18 cellular contexts compared by ENCODE assay signal in genomic region chr1:33276573-33277298, GRCh38. TPM values are rescaled to one million over a fixed set of nuclear protein-coding genes. Genes with fewer than 3 reads are reported as not detected.
"Had no signal": no experiment of that assay in that cellular context is flagged by ENCODE, and none has a peak within 500 bp of the region (broad histone marks: within the 10 kb centered on the region; RNA-seq: fewer than 3 reads in every experiment).

No MANE protein-coding gene starts in this region.

- ATAC-seq: effector memory CD8-positive, alpha-beta T cell; left lung had no signal

- H3K4me3 Mint-ChIP-seq: activated naive CD4-positive, alpha-beta T cell treated with anti-CD3 and anti-CD28 coated beads, Interleukin-2, amount 50 U/mL, for 24 hours; effector memory CD8-positive, alpha-beta T cell had no signal

- H3K27me3 Mint-ChIP-seq: activated naive CD4-positive, alpha-beta T cell treated with anti-CD3 and anti-CD28 coated beads, Interleukin-2, amount 50 U/mL, for 24 hours; effector memory CD8-positive, alpha-beta T cell had no signal

- H3K27ac ChIP-seq: epithelial cell of prostate, left lung, ovary, SK-N-MC, transverse colon, vagina had no signal

- H3K9me3 Mint-ChIP-seq: activated naive CD4-positive, alpha-beta T cell treated with anti-CD3 and anti-CD28 coated beads, Interleukin-2, amount 50 U/mL, for 24 hours; effector memory CD8-positive, alpha-beta T cell had no signal

- H3K4me3 ChIP-seq: left lung, ovary, SK-N-MC, spleen, transverse colon, vagina had no signal

- H3K36me3 ChIP-seq: ovary had no signal

- H3K27me3 ChIP-seq: left lung, ovary, spleen, transverse colon, vagina had no signal

- DNase-seq: activated CD4-positive, alpha-beta T cell treated with anti-CD3 and anti-CD28 coated beads, Interleukin-2, amount 50 U/mL, for 4 hours; effector memory CD8-positive, alpha-beta T cell; head of caudate nucleus; kidney; left lung; spleen; stimulated activated naive CD4-positive, alpha-beta T cell; substantia nigra; transverse colon had no signal

- H3K27ac Mint-ChIP-seq: activated naive CD4-positive, alpha-beta T cell treated with anti-CD3 and anti-CD28 coated beads, Interleukin-2, amount 50 U/mL, for 24 hours had no signal

- H3K4me1 ChIP-seq: left lung, transverse colon had no signal

- H3K9me3 ChIP-seq: left lung, ovary, spleen, transverse colon, vagina had no signal

RNA-seq across cellular contexts. Expression of gene A3GALT2, which starts 44.2 kb away (rescaled TPM):
- total RNA-seq: dermis microvascular lymphatic vessel endothelial cell; frontal cortex; kidney; left lung; lung microvascular endothelial cell; ovary; T-helper 2 cell treated with Interferon-gamma antibody and Interleukin-4, amounts not matched to agents 100 ng/mL and 5 ng/mL, for 36 hours; transverse colon; vagina had no signal
- polyA plus RNA-seq: ovary had no signal
